26 cellular contexts compared by ENCODE assay signal in the genomic region with DNA sequence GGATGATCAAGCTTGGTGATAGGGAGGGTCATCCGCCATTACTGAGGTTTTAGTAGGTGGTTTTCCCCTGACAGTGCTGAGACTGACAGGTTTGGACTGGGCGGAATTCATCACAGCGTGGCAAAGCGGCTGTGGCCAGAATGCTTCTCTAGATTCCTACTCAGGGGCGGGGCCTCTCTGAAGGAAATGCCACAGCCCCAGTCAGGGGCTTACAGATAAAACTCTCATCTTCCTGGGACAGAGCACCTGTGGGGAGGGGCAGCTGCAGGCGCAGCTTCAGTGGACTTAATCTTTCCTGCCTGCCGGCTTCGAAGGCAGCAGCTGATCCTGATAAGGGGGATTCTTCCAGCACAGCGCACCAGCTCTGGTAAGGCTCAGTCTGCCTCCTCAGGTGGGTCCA.
DNase-seq lines count a peak whose midpoint lies in the region; ATAC-seq and TF ChIP-seq lines count a peak whose summit lies in the region.
"Had no signal": no experiment of that assay in that cellular context is flagged by ENCODE, and none has a peak within 500 bp of the region (broad histone marks: within the 10 kb centered on the region; RNA-seq: fewer than 3 reads in every experiment).

No MANE protein-coding gene starts in this region.

- H3K23me2 ChIP-seq in H9 (ENCODE audit: insufficient read length, low read depth, low read length, poor library complexity, severe bottlenecking), result no peaks in the 10 kb centered on the region

- CTCF ChIA-PET in WTC11 (lab: Charles Lee), result no interaction called here

- no peak overlapping the region for H2BK15ac ChIP-seq in H9 (ENCODE audit: low read depth, low read length)

- H2AFZ ChIP-seq in H9 (ENCODE audit: low read length) (no peak overlapping the region), hepatocyte (no peak overlapping the region), neural progenitor cell (replicated peaks) (peak overlapping the region; percentile 47)
- H2AFZ ChIP-seq: PC-9 had no signal

- no peak overlapping the region for H3K18ac ChIP-seq in H9 (ENCODE audit: insufficient read length, low read depth, low read length)

- H4K20me1 ChIP-seq in H9 (ENCODE audit: control insufficient read depth, insufficient read depth, insufficient read length) (no peaks in the 10 kb centered on the region), hepatocyte (ENCODE audit: insufficient read depth, poor library complexity, severe bottlenecking) (no peaks in the 10 kb centered on the region), neural progenitor cell (ENCODE audit: low read depth) (no peaks in the 10 kb centered on the region)

- H3K14ac ChIP-seq in H9 (ENCODE audit: insufficient read depth, low read length), result peak overlapping the region; percentile 45; the same call in 1 of the 2 replicates

- H3F3A ChIP-seq in neural progenitor cell (ENCODE audit: low read depth), result no peaks in the 10 kb centered on the region

- H3K23ac ChIP-seq in H9 (ENCODE audit: insufficient read length, low read depth, low read length), result no peak overlapping the region

- H2BK20ac ChIP-seq in H9 (ENCODE audit: low read depth, low read length, poor library complexity, severe bottlenecking), result no peak overlapping the region

- H3K9ac ChIP-seq in H9 (ENCODE audit: extremely low read depth, insufficient read length, low read length) (no peak overlapping the region), neural progenitor cell (no peak overlapping the region)
- H3K9ac ChIP-seq: BLaER1 treated with 17β-estradiol and CSF1 and Interleukin-3, amounts not matched to agents 10 nM and 100 nM had no signal

- no peaks in the 10 kb centered on the region for H3K36me3 ChIP-seq in hepatocyte (replicated peaks; ENCODE audit: insufficient read depth, low read depth)
- H3K36me3 ChIP-seq in neural progenitor cell, result no peaks in the 10 kb centered on the region
- H3K36me3 ChIP-seq in MG63, result no peaks in the 10 kb centered on the region
- H3K36me3 ChIP-seq: SJCRH30 had no signal

- TF ChIP-seq CTCF in H9 (conservative IDR thresholded peaks at IDR 0.05) (no peak), WTC11 (IDR thresholded peaks at IDR 0.05) (no peak), hepatocyte (IDR thresholded peaks at IDR 0.05; ENCODE audit: poor library complexity) (no peak), neural progenitor cell (IDR thresholded peaks at IDR 0.05) (no peak)

- H3K4ac ChIP-seq in H9 (ENCODE audit: low read depth, low read length), result no peak overlapping the region

- H3K4me3 ChIP-seq in hepatocyte, result no peak overlapping the region
- no peak overlapping the region for H3K4me3 ChIP-seq in neural progenitor cell
- H3K4me3 ChIP-seq in MG63, result no peak overlapping the region
- H3K4me3 ChIP-seq: A549; BLaER1 treated with 17β-estradiol and CSF1 and Interleukin-3, amounts not matched to agents 10 nM and 100 nM; GM12878; PC-9; SJCRH30 had no signal

- H3T11ph ChIP-seq in H9 (ENCODE audit: low read length), result no peak overlapping the region

- peak overlapping the region; percentile 11 to 71 (median 45); a peak in 2 of 7 replicates for H3K27ac Mint-ChIP-seq in H9
- no peak overlapping the region for H3K27ac Mint-ChIP-seq in WTC11
- H3K27ac Mint-ChIP-seq in neural progenitor cell, result no peak overlapping the region
- H3K27ac Mint-ChIP-seq: CD4-positive, alpha-beta T cell; IgD-negative memory B cell had no signal

- peaks cover 18 to 19% of the 10 kb centered on the region in 2 experiments for H3K4me1 Mint-ChIP-seq in H9
- peaks cover 13% of the 10 kb centered on the region for H3K4me1 Mint-ChIP-seq in WTC11
- H3K4me1 Mint-ChIP-seq in neural progenitor cell, result peaks cover 4% of the 10 kb centered on the region
- H3K4me1 Mint-ChIP-seq: IgD-negative memory B cell had no signal

- H2BK5ac ChIP-seq in H9 (ENCODE audit: insufficient read length, low read length), result no peak overlapping the region

- H3K9me3 ChIP-seq in H9 (ENCODE audit: control insufficient read depth, low read depth, low read length) (no peaks in the 10 kb centered on the region), hepatocyte (ENCODE audit: low read depth) (no peaks in the 10 kb centered on the region), neural progenitor cell (ENCODE audit: low read depth) (no peaks in the 10 kb centered on the region), MG63 (no peaks in the 10 kb centered on the region)
- H3K9me3 ChIP-seq: A549, SJCRH30 had no signal

- H3K9me2 ChIP-seq in hepatocyte (replicated peaks; ENCODE audit: insufficient read depth), result no peaks in the 10 kb centered on the region

- no peak overlapping the region for H2BK120ac ChIP-seq in H9 (ENCODE audit: low read depth, low read length, poor library complexity, severe bottlenecking)

- H3K79me1 ChIP-seq in H9 (ENCODE audit: insufficient read depth, low read depth, low read length, poor library complexity, severe bottlenecking), result no peaks in the 10 kb centered on the region

- H3K4me3 Mint-ChIP-seq in H9 (peak overlapping the region in 1 of 2 experiments; percentile 7; a peak in 1 of 5 replicates), WTC11 (no peak overlapping the region), neural progenitor cell (no peak overlapping the region)
- H3K4me3 Mint-ChIP-seq: CD4-positive, alpha-beta T cell; IgD-negative memory B cell had no signal

- no peak overlapping the region for H4K91ac ChIP-seq in H9 (ENCODE audit: insufficient read length, low read depth, low read length)

- DNase-seq in H9 (peak; percentile 72), WTC11 (ENCODE audit: low spot score) (peak; percentile 36), hepatocyte (ENCODE audit: low spot score) (peak; percentile 3), neural progenitor cell (ENCODE audit: low spot score) (peak; percentile 72), MG63 (no peak), cerebellar cortex (ENCODE audit: low spot score) (no peak)
- DNase-seq: AML-193; CD4-positive, alpha-beta T cell; NCI-H1092; NCI-H1417 treated with DMSO at 0.1 percent for 48 hours; NCI-H187; NCI-H2081 treated with DMSO at 0.1 percent for 48 hours; NCI-H2171 treated with DMSO at 0.1 percent for 48 hours; NCI-H345; NCI-H510A treated with DMSO at 0.1 percent for 48 hours; NCI-H748 treated with DMSO at 0.1 percent for 48 hours; NK-92 treated with Interleukin-12 subunit alpha and Interleukin-12 subunit beta, amount 100 ng/mL, for 24 hours; PC-9; SJCRH30 had no signal

- H3K36me3 Mint-ChIP-seq in H9 (ENCODE audit: insufficient read depth in 1 of 3, low read depth in 3 of 3) (peaks cover 0 to 12% (median 8%) of the 10 kb centered on the region in 3 experiments; a peak in 4 of 7 replicates), WTC11 (no peaks in the 10 kb centered on the region), neural progenitor cell (no peaks in the 10 kb centered on the region)
- H3K36me3 Mint-ChIP-seq: IgD-negative memory B cell had no signal

- ATAC-seq in WTC11, result peak; percentile 71
- no peak for ATAC-seq in HG02759 (IDR thresholded peaks at IDR 0.05; ENCODE audit: unreplicated experiment)
- ATAC-seq: A549, GM12878, Right ventricle myocardium inferior had no signal

- no peak overlapping the region for H2AK5ac ChIP-seq in H9 (ENCODE audit: insufficient read length, low read length)

- H3K4me2 ChIP-seq in H9 (ENCODE audit: insufficient read depth, insufficient read length, low read length), result no peak overlapping the region
- H3K4me2 ChIP-seq in hepatocyte, result no peak overlapping the region
- peak overlapping the region; percentile 42 for H3K4me2 ChIP-seq in neural progenitor cell
- H3K4me2 ChIP-seq: A549; BLaER1 treated with 17β-estradiol and CSF1 and Interleukin-3, amounts not matched to agents 10 nM and 100 nM; PC-9 had no signal

- H3K56ac ChIP-seq in H9 (ENCODE audit: insufficient read length, low read depth, low read length), result no peak overlapping the region

- H3K9me3 Mint-ChIP-seq in H9 (peaks cover 5 to 16% of the 10 kb centered on the region in 2 experiments; a peak in 4 of 5 replicates), WTC11 (peaks cover 13% of the 10 kb centered on the region), neural progenitor cell (peaks cover 22% of the 10 kb centered on the region)
- H3K9me3 Mint-ChIP-seq: CD4-positive, alpha-beta T cell had no signal

- no peaks in the 10 kb centered on the region for H3K27me3 Mint-ChIP-seq in H9 (ENCODE audit: low read depth)
- H3K27me3 Mint-ChIP-seq in WTC11 (ENCODE audit: low read depth), result no peaks in the 10 kb centered on the region; the same call in 1 of the 2 replicates
- peaks cover 3% of the 10 kb centered on the region for H3K27me3 Mint-ChIP-seq in neural progenitor cell (ENCODE audit: insufficient read depth, low read depth)
- H3K27me3 Mint-ChIP-seq: CD4-positive, alpha-beta T cell; IgD-negative memory B cell had no signal

- H3K27me3 ChIP-seq in H9 (ENCODE audit: insufficient read depth, low read length) (no peaks in the 10 kb centered on the region), hepatocyte (no peaks in the 10 kb centered on the region), neural progenitor cell (no peaks in the 10 kb centered on the region), MG63 (no peaks in the 10 kb centered on the region)
- H3K27me3 ChIP-seq: SJCRH30 had no signal

- no peak overlapping the region for H4K5ac ChIP-seq in H9 (ENCODE audit: insufficient read length, low read depth, low read length)

- H3K4me1 ChIP-seq in H9 (ENCODE audit: insufficient read depth, low read length), result peaks cover 2% of the 10 kb centered on the region; the same call in 1 of the 2 replicates
- H3K4me1 ChIP-seq in hepatocyte (ENCODE audit: insufficient read depth), result no peaks in the 10 kb centered on the region
- peaks cover 5% of the 10 kb centered on the region for H3K4me1 ChIP-seq in neural progenitor cell
- H3K4me1 ChIP-seq: A549; BLaER1 treated with 17β-estradiol and CSF1 and Interleukin-3, amounts not matched to agents 10 nM and 100 nM; SJCRH30 had no signal

- WGBS in H9 (ENCODE audit: extremely low coverage, insufficient read length, low lambda C conversion rate), result no CpG with 5 or more reads among the region's 9 CpGs
- WGBS in hepatocyte (ENCODE audit: low lambda C conversion rate, missing lambda C conversion rate), result 64% methylated on average over 9 of the region's 9 CpGs

- POLR2A ChIA-PET in WTC11 (lab: Charles Lee), result no interaction called here

- H3K79me2 ChIP-seq in H9 (ENCODE audit: insufficient read depth, low read length) (no peaks in the 10 kb centered on the region), hepatocyte (no peaks in the 10 kb centered on the region), neural progenitor cell (ENCODE audit: low read depth) (no peaks in the 10 kb centered on the region)

- H3K27ac ChIP-seq in H9 (ENCODE audit: insufficient read length, low read depth, low read length) (no peak overlapping the region), hepatocyte (no peak overlapping the region), neural progenitor cell (no peak overlapping the region)
- H3K27ac ChIP-seq: A549; BLaER1 treated with 17β-estradiol and CSF1 and Interleukin-3, amounts not matched to agents 10 nM and 100 nM; HL-60; PC-9; SJCRH30 had no signal

- H2BK12ac ChIP-seq in H9 (ENCODE audit: insufficient read length, low read depth, low read length), result no peak overlapping the region

- H4K8ac ChIP-seq in H9 (replicated peaks; ENCODE audit: insufficient read length, low read depth, low read length), result no peak overlapping the region

TF ChIP-seq in WTC11, 78 proteins besides CTCF, POLR2A, EP300 and RAD21:
- no peak for TF ChIP-seq TEAD4 (CRISPR knock-in tag; IDR thresholded peaks at IDR 0.05)
- no peak for TF ChIP-seq ZNF219 (CRISPR knock-in tag; IDR thresholded peaks at IDR 0.05; ENCODE audit: borderline replicate concordance)
- TF ChIP-seq ZNF263 (CRISPR knock-in tag; IDR thresholded peaks at IDR 0.05; ENCODE audit: low read depth), result no peak

Comparison
In these comparisons a context has a peak if more than half of its experiments do, and no peak if none do; other contexts are left out.
1. DNase-seq: peak in H9 (single experiment), WTC11 (single experiment), hepatocyte (single experiment) and neural progenitor cell (single experiment); none in MG63 (single experiment) and cerebellar cortex (single experiment).
2. H3K27ac Mint-ChIP-seq: peak in H9 (3 of 3); none in WTC11 (single experiment) and neural progenitor cell (single experiment).